27 cellular contexts compared by ENCODE assay signal in genomic region chr11:17145972-17146371, GRCh38.
DNase-seq lines count a peak whose midpoint lies in the region; ATAC-seq, FAIRE-seq and TF ChIP-seq lines count a peak whose summit lies in the region.
"Had no signal": no experiment of that assay in that cellular context is flagged by ENCODE, and none has a peak within 500 bp of the region (broad histone marks: within the 10 kb centered on the region; RNA-seq: fewer than 3 reads in every experiment).

No MANE protein-coding gene starts in this region.

- POLR2A ChIA-PET in GM12878 (lab: Charles Lee) = no interaction called here

- FAIRE-seq in GM12878 (lab: Jason Lieb, UNC) = no peak

- no peak for DNase-seq in activated CD4-positive, CD25-positive, alpha-beta regulatory T cell (lab: John Stamatoyannopoulos, UW)
- peak; percentile 54 for DNase-seq in GM23248
- DNase-seq in GM12878 (ENCODE audit: low read depth, low spot score) = no peak
- peak; percentile 0 for DNase-seq in osteoblast (ENCODE audit: insufficient read length, low spot score, missing footprints)
- DNase-seq in NAMALWA (ENCODE audit: low spot score) = no peak
- no peak for DNase-seq in activated naive CD4-positive, alpha-beta T cell treated with Interleukin-2 at 50 U/mL for 16 hours
- no peak for DNase-seq in GM19238 (ENCODE audit: insufficient read length, low spot score)
- DNase-seq: activated CD4-positive, CD25-positive, alpha-beta regulatory T cell treated with anti-CD3 and anti-CD28 coated beads, Interleukin-2, amount 50 U/mL, for 72 hours; activated naive CD4-positive, alpha-beta T cell; activated T-cell treated with anti-CD3 and anti-CD28 coated beads, Interleukin-2, amount 50 U/mL, for 1 hour; brain microvascular endothelial cell; CD4-positive, alpha-beta memory T cell; effector CD4-positive, alpha-beta T cell; head of caudate nucleus; kidney glomerular epithelial cell; lower lobe of right lung; naive thymus-derived CD8-positive, alpha-beta T cell; NCI-H1105 treated with DMSO at 0.1 percent for 48 hours; NCI-H2081; NCI-H226; NCI-H69; nucleus accumbens had no signal

- TF ChIP-seq CTCF in GM12878 (IDR thresholded peaks at IDR 0.05 in 2 of 3, conservative IDR thresholded peaks at IDR 0.05 in 1 of 3; ENCODE audit: control insufficient read depth in 2 of 3, extremely low read depth in 1 of 3, insufficient read depth in 1 of 3, low read depth in 3 of 3, low read length in 3 of 3) = no peak
- no peak for TF ChIP-seq CTCF in osteoblast (IDR thresholded peaks at IDR 0.05; ENCODE audit: extremely low read depth, low read depth, low read length)

- TF ChIP-seq POLR2A in GM12878 (IDR thresholded peaks at IDR 0.05; ENCODE audit: low read depth, low read length) = no peak

- no peaks in the 10 kb centered on the region for H4K20me1 ChIP-seq in GM23248 (ENCODE audit: insufficient read depth)
- H4K20me1 ChIP-seq in GM12878 (ENCODE audit: control insufficient read depth, insufficient read depth) = no peaks in the 10 kb centered on the region
- H4K20me1 ChIP-seq in osteoblast (ENCODE audit: insufficient read depth, low read length) = no peaks in the 10 kb centered on the region

- peak; percentile 58 to 65 for ATAC-seq in activated CD4-positive, CD25-positive, alpha-beta regulatory T cell treated with anti-CD3 and anti-CD28 coated beads, Interleukin-2, amount 50 U/mL, for 24 hours
- no peak for ATAC-seq in GM12878
- ATAC-seq: lower lobe of right lung; naive thymus-derived CD8-positive, alpha-beta T cell had no signal

- RAD21 ChIA-PET in GM12878 (lab: Charles Lee; ENCODE audit: unreplicated experiment) = no interaction called here

- H3K4me3 ChIP-seq in GM23248 = no peak overlapping the region
- H3K4me3 ChIP-seq in GM12878 = no peak overlapping the region
- H3K4me3 ChIP-seq in osteoblast (ENCODE audit: insufficient read depth, low read length) = no peak overlapping the region
- H3K4me3 ChIP-seq: lower lobe of right lung, skin epidermis, vagina had no signal

- H3K4me1 ChIP-seq in GM23248 (ENCODE audit: insufficient read depth) (0 out of 2 replicates have a peak, but pooled peaks cover 4% of the 10 kb centered on the region), GM12878 (ENCODE audit: control insufficient read depth, insufficient read depth, low read length) (peaks cover 9% of the 10 kb centered on the region; the same call in 1 of the 2 replicates), osteoblast (ENCODE audit: insufficient read depth, low read length) (no peaks in the 10 kb centered on the region)
- H3K4me1 ChIP-seq: lower lobe of right lung, vagina had no signal

- in situ Hi-C loops in GM23248 (cut with MboI) (no loop called here), GM12878 (cut with MboI) (no loop called here)

- intact Hi-C loops in GM12878 (cut with micrococcal nuclease; ENCODE audit: unreplicated experiment) = no loop called here

- H3K9me2 ChIP-seq in GM23248 (ENCODE audit: insufficient read depth) = no peaks in the 10 kb centered on the region

- no peaks in the 10 kb centered on the region for H3F3A ChIP-seq in GM23248 (ENCODE audit: insufficient read depth)

- no peak overlapping the region for H3K9ac ChIP-seq in GM23248
- H3K9ac ChIP-seq in GM12878 (ENCODE audit: control insufficient read depth, insufficient read depth, low read length) = no peak overlapping the region

- CTCF ChIA-PET in GM12878 (lab: Yijun Ruan, JAX) = no interaction called here

- H3K4me2 ChIP-seq in GM23248 (ENCODE audit: unreplicated experiment) = no peak overlapping the region
- 0 out of 2 replicates have a peak overlapping the region, but pooled peaks have one; percentile 28 for H3K4me2 ChIP-seq in GM12878 (ENCODE audit: control insufficient read depth, insufficient read depth)
- no peak overlapping the region for H3K4me2 ChIP-seq in osteoblast (ENCODE audit: insufficient read depth, low read length)

- H2AFZ ChIP-seq in GM23248 (no peak overlapping the region), GM12878 (ENCODE audit: control insufficient read depth, low read depth, low read length) (no peak overlapping the region), osteoblast (ENCODE audit: low read length) (no peak overlapping the region)

- H3K9me3 ChIP-seq in GM23248 (ENCODE audit: low read depth) (no peaks in the 10 kb centered on the region), GM12878 (replicated peaks; ENCODE audit: control insufficient read depth, insufficient read depth, low read length) (no peaks in the 10 kb centered on the region), osteoblast (ENCODE audit: low read depth, low read length) (no peaks in the 10 kb centered on the region)
- H3K9me3 ChIP-seq: lower lobe of right lung, vagina had no signal

- SMC1A ChIA-PET in GM12878 (lab: Charles Lee; ENCODE audit: uncharacterized antibody, unreplicated experiment) = no interaction called here

- H3K27ac ChIP-seq in GM23248 (no peak overlapping the region), GM12878 (ENCODE audit: control insufficient read depth, insufficient read depth) (no peak overlapping the region), osteoblast (ENCODE audit: low read depth, low read length) (no peak overlapping the region)
- H3K27ac ChIP-seq: 22Rv1, brain microvascular endothelial cell, epithelial cell of prostate, lower lobe of right lung, skin epidermis, vagina had no signal

- no peak for TF ChIP-seq EP300 in GM12878 (IDR thresholded peaks at IDR 0.05; ENCODE audit: borderline replicate concordance in 1 of 2, control insufficient read depth in 1 of 2, low read depth in 2 of 2, low read length in 2 of 2)

- no peak for TF ChIP-seq RAD21 in GM12878 (IDR thresholded peaks at IDR 0.05; ENCODE audit: insufficient read depth, low read depth, low read length)

- H3K27me3 ChIP-seq in GM23248 (replicated peaks; ENCODE audit: insufficient read depth) (no peaks in the 10 kb centered on the region), GM12878 (replicated peaks in 1 of 2; ENCODE audit: control insufficient read depth in 2 of 2, insufficient read depth in 2 of 2, low read length in 1 of 2) (no peaks in the 10 kb centered on the region), osteoblast (ENCODE audit: insufficient read depth, low read length) (no peaks in the 10 kb centered on the region)
- H3K27me3 ChIP-seq: brain microvascular endothelial cell, vagina had no signal

- no TSS peak for BruUV-seq in GM12878 (replicated peaks; lab: Mats Ljungman, UMichigan)

- H3K36me3 ChIP-seq in GM23248 (ENCODE audit: low read depth) (peaks cover 11% of the 10 kb centered on the region; the same call in 1 of the 2 replicates), GM12878 (ENCODE audit: control insufficient read depth in 2 of 2, insufficient read depth in 2 of 2, low read length in 1 of 2) (peaks cover 0 to 2% of the 10 kb centered on the region in 2 experiments; a peak in 1 of 4 replicates), osteoblast (ENCODE audit: insufficient read depth, low read length) (peaks cover 20% of the 10 kb centered on the region)

- 0 out of 2 replicates have a peak, but pooled peaks cover 7% of the 10 kb centered on the region for H3K79me2 ChIP-seq in GM23248 (ENCODE audit: insufficient read depth)
- no peaks in the 10 kb centered on the region for H3K79me2 ChIP-seq in GM12878 (ENCODE audit: control insufficient read depth, insufficient read depth, low read length)
- H3K79me2 ChIP-seq in osteoblast (ENCODE audit: insufficient read depth, low read length) = peaks cover 2% of the 10 kb centered on the region

TF ChIP-seq in GM12878, 131 proteins besides CTCF, POLR2A, EP300 and RAD21:
- TF ChIP-seq BCL3 (IDR thresholded peaks at IDR 0.05; ENCODE audit: borderline replicate concordance, insufficient read depth, low read depth, low read length, poor library complexity, severe bottlenecking) = no peak
- no peak for TF ChIP-seq ZNF207 (IDR thresholded peaks at IDR 0.05; ENCODE audit: borderline replicate concordance)
- no peak for TF ChIP-seq DPF2 (IDR thresholded peaks at IDR 0.05)
- TF ChIP-seq SMC3 (IDR thresholded peaks at IDR 0.05; ENCODE audit: borderline replicate concordance, low read length) = no peak
- TF ChIP-seq JUND (IDR thresholded peaks at IDR 0.05; ENCODE audit: low read depth, low read length) = no peak
- peak; percentile 78 for TF ChIP-seq MEF2A (IDR thresholded peaks at IDR 0.05; ENCODE audit: insufficient read depth, low read depth, low read length)
- no peak for TF ChIP-seq RB1 (IDR thresholded peaks at IDR 0.05; ENCODE audit: borderline replicate concordance)
- no peak for TF ChIP-seq CEBPB (IDR thresholded peaks at IDR 0.05; ENCODE audit: borderline replicate concordance in 1 of 2, low read depth in 2 of 2, low read length in 2 of 2)

Comparison
In these comparisons a context has a peak if more than half of its experiments do, and no peak if none do; other contexts are left out.
1. DNase-seq: peak in GM23248 (single experiment) and osteoblast (single experiment); none in activated CD4-positive, CD25-positive, alpha-beta regulatory T cell (0 of 4), GM12878 (single experiment), NAMALWA (single experiment), activated naive CD4-positive, alpha-beta T cell treated with Interleukin-2 at 50 U/mL for 16 hours (single experiment) and GM19238 (single experiment).